In genomic region chrX:39258331-39258730, GRCh38 we compare ENCODE assay signal across 20 cellular contexts.
A peak's percentile ranks its signal among the peaks of the same experiment; 100 is the strongest.
DNase-seq lines count a peak whose midpoint lies in the region; ATAC-seq, FAIRE-seq and TF ChIP-seq lines count a peak whose summit lies in the region.
"Had no signal": no experiment of that assay in that cellular context is flagged by ENCODE, and none has a peak within 500 bp of the region (broad histone marks: within the 10 kb centered on the region; RNA-seq: fewer than 3 reads in every experiment).

No MANE protein-coding gene starts in this region.

- TF ChIP-seq CTCF in tibial artery (IDR thresholded peaks at IDR 0.05) = no peak

- no peaks in the 10 kb centered on the region for H3K4me1 ChIP-seq in tibial artery
- H3K4me1 ChIP-seq: prostate gland had no signal

- no peak overlapping the region for H3K4me3 ChIP-seq in H7 (ENCODE audit: insufficient read depth, low read depth, low read length)
- H3K4me3 ChIP-seq in tibial artery = no peak overlapping the region
- H3K4me3 ChIP-seq: lung, prostate gland, SJSA1 had no signal

- peak; percentile 16 for DNase-seq in AG20443 (ENCODE audit: low spot score)
- peak; percentile 9 for DNase-seq in H7
- peak; percentile 82 for DNase-seq in RPMI7951 (ENCODE audit: low read depth)
- DNase-seq in iPS-NIHi7 (ENCODE audit: extremely low spot score) = peak; percentile 27
- no peak for DNase-seq in GM12891 (ENCODE audit: insufficient read length, low spot score)
- DNase-seq in tibial artery = no peak
- no peak for DNase-seq in stimulated activated CD8-positive, alpha-beta memory T cell treated with anti-CD3 and anti-CD28 coated beads, Interleukin-4, amount 100 ng/mL, for 48 hours
- DNase-seq: activated CD4-positive, alpha-beta T cell treated with anti-CD3 and anti-CD28 coated beads for 48 hours; AML-193; effector CD8-positive, alpha-beta T cell; NCI-H1694 treated with DMSO at 0.1 percent for 48 hours; T1000 had no signal

- H3K27ac ChIP-seq in tibial artery = no peak overlapping the region
- H3K27ac ChIP-seq: KMS-11, prostate gland, SJSA1 had no signal

- TF ChIP-seq POLR2A in GM12891 (IDR thresholded peaks at IDR 0.05; ENCODE audit: low read depth, low read length) = no peak

- FAIRE-seq in GM12891 (lab: Jason Lieb, UNC) = no peak
- FAIRE-seq: GM19239 had no signal

- intact Hi-C loops in tibial artery (cut with DNase I; ENCODE audit: low total_unique reads) = no loop called here

- H3K36me3 ChIP-seq in H7 (replicated peaks; ENCODE audit: control insufficient read depth, insufficient read depth, low read length) (no peaks in the 10 kb centered on the region), tibial artery (no peaks in the 10 kb centered on the region)
- H3K36me3 ChIP-seq: prostate gland, SJSA1 had no signal

- no peak for ATAC-seq in GM21737 (IDR thresholded peaks at IDR 0.05; ENCODE audit: unreplicated experiment)
- ATAC-seq: activated naive CD4-positive, alpha-beta T cell treated with anti-CD3 and anti-CD28 coated beads, Interleukin-2, amount 50 U/mL, for 72 hours; natural killer cell treated with Interleukin-12 subunit alpha and Interleukin-12 subunit beta and Interleukin-15 and Interleukin-18, amount 100 ng/mL, for 72 hours had no signal

- H3K27me3 ChIP-seq in H7 (ENCODE audit: control insufficient read depth, insufficient read depth, low read length) (no peaks in the 10 kb centered on the region), tibial artery (no peaks in the 10 kb centered on the region)
- H3K27me3 ChIP-seq: SJSA1 had no signal

- H3K9me3 ChIP-seq in tibial artery = no peaks in the 10 kb centered on the region
- H3K9me3 ChIP-seq: prostate gland, SJSA1 had no signal

TF ChIP-seq in GM12891, 5 proteins besides CTCF, POLR2A, EP300 and RAD21:
- TF ChIP-seq PAX5 (IDR thresholded peaks at IDR 0.05; ENCODE audit: insufficient read depth, low read length, severe bottlenecking) = no peak
- TF ChIP-seq TAF1 (IDR thresholded peaks at IDR 0.05; ENCODE audit: low read depth, low read length) = no peak
- no peak for TF ChIP-seq SPI1 (IDR thresholded peaks at IDR 0.05; ENCODE audit: low read depth, low read length)

Comparison
In these comparisons a context has a peak if more than half of its experiments do, and no peak if none do; other contexts are left out.
1. DNase-seq: peak in AG20443 (single experiment), H7 (single experiment), RPMI7951 (single experiment) and iPS-NIHi7 (single experiment); none in GM12891 (single experiment), tibial artery (0 of 2) and stimulated activated CD8-positive, alpha-beta memory T cell treated with anti-CD3 and anti-CD28 coated beads, Interleukin-4, amount 100 ng/mL, for 48 hours (single experiment).